In genomic region chr12:29783773-29784666, GRCh38 we compare ENCODE assay signal across 8 cellular contexts. TPM values are rescaled to one million over a fixed set of nuclear protein-coding genes. Genes with fewer than 3 reads are reported as not detected.
DNase-seq lines count a peak whose midpoint lies in the region; ATAC-seq and TF ChIP-seq lines count a peak whose summit lies in the region.

Gene TMTC1 (minus strand): TSS chr12:29783942. CDS start chr12:29783751, 191 bp downstream.

- H3K36me3 ChIP-seq in SJSA1: no peaks in the 10 kb centered on the region

- H3K27me3 Mint-ChIP-seq in type B pancreatic cell: peaks cover 33% of the 10 kb centered on the region

- peaks cover 7% of the 10 kb centered on the region for H3K4me1 Mint-ChIP-seq in type B pancreatic cell (ENCODE audit: unreplicated experiment)

- ATAC-seq in HG02759 (IDR thresholded peaks at IDR 0.05; ENCODE audit: unreplicated experiment): peak; percentile 29

- H3K9me3 ChIP-seq in SJSA1 (replicated peaks) (no peaks in the 10 kb centered on the region), mononuclear cell (ENCODE audit: low read depth, low read length) (no peaks in the 10 kb centered on the region)

- TF ChIP-seq CTCF in epithelial cell of proximal tubule (conservative IDR thresholded peaks at IDR 0.05; ENCODE audit: low read depth, low read length) (no peak), type B pancreatic cell (conservative IDR thresholded peaks at IDR 0.05) (no peak)

- H3K4me3 ChIP-seq in SJSA1: peak within 1 kb of the TSS; percentile 34
- peak within 1 kb of the TSS; percentile 50 for H3K4me3 ChIP-seq in epithelial cell of proximal tubule (ENCODE audit: low read depth, low read length)
- peak within 1 kb of the TSS; percentile 34 for H3K4me3 ChIP-seq in mononuclear cell (ENCODE audit: low read length)

- peaks cover 61% of the 10 kb centered on the region for H3K27me3 ChIP-seq in SJSA1 (replicated peaks)
- H3K27me3 ChIP-seq in mononuclear cell (ENCODE audit: insufficient read depth, low read length): peaks cover 50% of the 10 kb centered on the region

- peak within 1 kb of the TSS; percentile 96 for H3K27ac Mint-ChIP-seq in type B pancreatic cell

- peaks cover 14% of the 10 kb centered on the region for H3K4me1 ChIP-seq in SJSA1 (replicated peaks)
- H3K4me1 ChIP-seq in mononuclear cell (ENCODE audit: insufficient read depth, low read length): peaks cover 12% of the 10 kb centered on the region

- H3K27ac ChIP-seq in SJSA1: no peak within 1 kb of the TSS

- H3K9me3 Mint-ChIP-seq in type B pancreatic cell: peaks cover 3% of the 10 kb centered on the region

- peak within 1 kb of the TSS; percentile 93 for H3K4me3 Mint-ChIP-seq in type B pancreatic cell

- H3K36me3 Mint-ChIP-seq in type B pancreatic cell: peaks cover 20% of the 10 kb centered on the region

- DNase-seq in DMS53 (lab: John Stamatoyannopoulos, UW) (peak; percentile 92), SJSA1 (ENCODE audit: low read depth in 1 of 2, low spot score in 2 of 2) (peak in 1 of 2 experiments; percentile 48), epithelial cell of proximal tubule (ENCODE audit: low read depth) (no peak), type B pancreatic cell (ENCODE audit: extremely low spot score, unreplicated experiment) (peak; percentile 82), germinal center (ENCODE audit: low spot score) (no peak)
- no peak for DNase-seq in activated CD4-positive, CD25-positive, alpha-beta regulatory T cell (lab: John Stamatoyannopoulos, UW)

RNA-seq across cellular contexts. Expression of gene TMTC1, which starts in this region (rescaled TPM):
- 0.21 TPM in 1 of 2 replicates, not detected in the other for total RNA-seq in SJSA1 (2014; rRNA removed; shearing (Covaris generic))
- total RNA-seq in epithelial cell of proximal tubule: 0.40 and 0.43 TPM in 2 replicates
- 3.8 TPM for total RNA-seq in mononuclear cell
- total RNA-seq in type B pancreatic cell (ENCODE audit: low replicate concordance): 24.0 and 48.7 TPM in 2 replicates

Comparison
In these comparisons a context has a peak if more than half of its experiments do, and no peak if none do; other contexts are left out.
1. DNase-seq: peak in DMS53 (single experiment) and type B pancreatic cell (single experiment); none in epithelial cell of proximal tubule (single experiment), activated CD4-positive, CD25-positive, alpha-beta regulatory T cell (0 of 4) and germinal center (single experiment).
2. Peak in every context shown above with its lines, with median percentiles within 50 percentile points of each other: H3K4me3 ChIP-seq.